In genomic region chr5:94021246-94021645, GRCh38 we compare ENCODE assay signal across 11 cellular contexts.
DNase-seq lines count a peak whose midpoint lies in the region; ATAC-seq and TF ChIP-seq lines count a peak whose summit lies in the region.
"Had no signal": no experiment of that assay in that cellular context is flagged by ENCODE, and none has a peak within 500 bp of the region (broad histone marks: within the 10 kb centered on the region; RNA-seq: fewer than 3 reads in every experiment).

No MANE protein-coding gene starts in this region.

- H3K4me3 ChIP-seq in left ventricle myocardium inferior = no peak overlapping the region
- H3K4me3 ChIP-seq in fibroblast of mammary gland (ENCODE audit: control insufficient read depth, low read depth, low read length) = no peak overlapping the region

- ATAC-seq in left ventricle myocardium superior = peak; percentile 30
- no peak for ATAC-seq in HG03097 (IDR thresholded peaks at IDR 0.05; ENCODE audit: low FRiP score, unreplicated experiment)

- H3K9me3 ChIP-seq in left ventricle myocardium inferior (replicated peaks) = peaks cover 28% of the 10 kb centered on the region

- intact Hi-C loops in left ventricle myocardium superior (cut with micrococcal nuclease) (no loop called here), left ventricle myocardium inferior (cut with micrococcal nuclease) (no loop called here)

- H3K36me3 ChIP-seq in left ventricle myocardium inferior = peaks cover 26% of the 10 kb centered on the region

- no peak for DNase-seq in left ventricle myocardium superior
- DNase-seq in left ventricle myocardium inferior = no peak
- peak; percentile 75 for DNase-seq in RPMI7951 (ENCODE audit: low read depth)
- peak; percentile 66 for DNase-seq in fibroblast of mammary gland (ENCODE audit: low read depth)
- no peak for DNase-seq in stimulated activated CD4-positive, alpha-beta T cell treated with anti-CD3 and anti-CD28 coated beads, Interleukin-4, amount 100 ng/mL, for 4 hours
- DNase-seq in stimulated activated CD4-positive, alpha-beta T cell treated with anti-CD3 and anti-CD28 coated beads, Interleukin-4, amount 100 ng/mL, for 1 hour = no peak
- DNase-seq in GDM1 (lab: John Stamatoyannopoulos, UW) = no peak
- DNase-seq: erythroblast; MV-4-11; stimulated activated CD4-positive, alpha-beta T cell treated with anti-CD3 and anti-CD28 coated beads, Interleukin-2, amount 100 ng/mL, for 24 hours had no signal

- no peak for TF ChIP-seq CTCF in left ventricle myocardium inferior (IDR thresholded peaks at IDR 0.05; ENCODE audit: borderline replicate concordance)
- TF ChIP-seq CTCF in fibroblast of mammary gland (conservative IDR thresholded peaks at IDR 0.05; ENCODE audit: control insufficient read depth, insufficient read depth, low read depth, low read length) = no peak

- no peaks in the 10 kb centered on the region for H3K27me3 ChIP-seq in left ventricle myocardium inferior (ENCODE audit: low read depth)

- H3K4me1 ChIP-seq in left ventricle myocardium inferior = no peaks in the 10 kb centered on the region

- H3K27ac ChIP-seq in left ventricle myocardium inferior (replicated peaks) = no peak overlapping the region

Comparison
In these comparisons a context has a peak if more than half of its experiments do, and no peak if none do; other contexts are left out.
1. DNase-seq: peak in RPMI7951 (single experiment) and fibroblast of mammary gland (single experiment); none in left ventricle myocardium superior (single experiment), left ventricle myocardium inferior (single experiment), stimulated activated CD4-positive, alpha-beta T cell treated with anti-CD3 and anti-CD28 coated beads, Interleukin-4, amount 100 ng/mL, for 4 hours (0 of 2), stimulated activated CD4-positive, alpha-beta T cell treated with anti-CD3 and anti-CD28 coated beads, Interleukin-4, amount 100 ng/mL, for 1 hour (single experiment) and GDM1 (single experiment).